Comparison of ENCODE assay signal across 11 cellular contexts in genomic region chr7:8387551-8388256, GRCh38. TPM values are rescaled to one million over a fixed set of nuclear protein-coding genes. Genes with fewer than 3 reads are reported as not detected.
DNase-seq lines count a peak whose midpoint lies in the region; ATAC-seq, FAIRE-seq and TF ChIP-seq lines count a peak whose summit lies in the region.
"Had no signal": no experiment of that assay in that cellular context is flagged by ENCODE, and none has a peak within 500 bp of the region (broad histone marks: within the 10 kb centered on the region; RNA-seq: fewer than 3 reads in every experiment).

No MANE protein-coding gene starts in this region.

- H3K27me3 ChIP-seq in GM12878 (replicated peaks in 1 of 2; ENCODE audit: control insufficient read depth in 2 of 2, insufficient read depth in 2 of 2, low read length in 1 of 2), result no peaks in the 10 kb centered on the region
- H3K27me3 ChIP-seq: sigmoid colon had no signal

- H3K9ac ChIP-seq in GM12878 (ENCODE audit: control insufficient read depth, insufficient read depth, low read length), result no peak overlapping the region; the same call in 1 of the 2 replicates

- H3K4me1 ChIP-seq in GM12878 (ENCODE audit: control insufficient read depth, insufficient read depth, low read length), result peaks cover 21% of the 10 kb centered on the region
- H3K4me1 ChIP-seq: sigmoid colon had no signal

- in situ Hi-C loops in GM12878 (cut with MboI), result no loop called here

- H3K27ac Mint-ChIP-seq in T-cell, result no peak overlapping the region
- no peak overlapping the region for H3K27ac Mint-ChIP-seq in activated CD4-positive, alpha-beta T cell treated with anti-CD3 and anti-CD28 coated beads, Interleukin-2, amount 10 ng/mL, durations not matched to agents 24 days and 14 days

- ATAC-seq in GM19468 (IDR thresholded peaks at IDR 0.05; ENCODE audit: extremely low read depth, unreplicated experiment), result peak; percentile 25
- ATAC-seq in HG03045 (IDR thresholded peaks at IDR 0.05; ENCODE audit: unreplicated experiment), result peak; percentile 38
- ATAC-seq in GM12878, result peak; percentile 75
- no peak for ATAC-seq in T-cell (replicated peaks in 1 of 4)

- peak overlapping the region; percentile 56; the same call in 1 of the 2 replicates for H2AFZ ChIP-seq in GM12878 (ENCODE audit: control insufficient read depth, low read depth, low read length)

- H3K79me2 ChIP-seq in GM12878 (ENCODE audit: control insufficient read depth, insufficient read depth, low read length), result no peaks in the 10 kb centered on the region

- peaks cover 13 to 27% of the 10 kb centered on the region in 2 donors for H3K27me3 Mint-ChIP-seq in T-cell
- H3K27me3 Mint-ChIP-seq in activated CD4-positive, alpha-beta T cell treated with anti-CD3 and anti-CD28 coated beads, Interleukin-2, amount 10 ng/mL, durations not matched to agents 24 days and 14 days, result peaks cover 2% of the 10 kb centered on the region

- H3K9me3 Mint-ChIP-seq in T-cell, result no peaks in the 10 kb centered on the region
- no peaks in the 10 kb centered on the region for H3K9me3 Mint-ChIP-seq in activated CD4-positive, alpha-beta T cell treated with anti-CD3 and anti-CD28 coated beads, Interleukin-2, amount 10 ng/mL, durations not matched to agents 24 days and 14 days

- intact Hi-C loops in GM12878 (cut with micrococcal nuclease; ENCODE audit: unreplicated experiment), result no loop called here
- intact Hi-C loops in activated CD4-positive, alpha-beta T cell treated with anti-CD3 and anti-CD28 coated beads, Interleukin-2, amount 10 ng/mL, durations not matched to agents 24 days and 14 days (cut with micrococcal nuclease), result no loop called here

- WGBS in GM12878 (ENCODE audit: insufficient coverage, insufficient replicate concordance, low lambda C conversion rate, missing lambda C conversion rate), result 57% methylated on average over 7 of the region's 7 CpGs

- no peak overlapping the region for H3K4me3 Mint-ChIP-seq in T-cell
- no peak overlapping the region for H3K4me3 Mint-ChIP-seq in activated CD4-positive, alpha-beta T cell treated with anti-CD3 and anti-CD28 coated beads, Interleukin-2, amount 10 ng/mL, durations not matched to agents 24 days and 14 days

- BruUV-seq in GM12878 (replicated peaks; lab: Mats Ljungman, UMichigan), result no TSS peak

- no peak for TF ChIP-seq RAD21 in GM12878 (IDR thresholded peaks at IDR 0.05; ENCODE audit: insufficient read depth, low read depth, low read length)

- no peak for TF ChIP-seq CTCF in GM12864 (IDR thresholded peaks at IDR 0.05; ENCODE audit: low read depth, low read length, missing control alignments)
- TF ChIP-seq CTCF in GM12878 (IDR thresholded peaks at IDR 0.05 in 2 of 3, conservative IDR thresholded peaks at IDR 0.05 in 1 of 3; ENCODE audit: control insufficient read depth in 2 of 3, extremely low read depth in 1 of 3, insufficient read depth in 1 of 3, low read depth in 3 of 3, low read length in 3 of 3), result no peak

- no peaks in the 10 kb centered on the region for H3K36me3 ChIP-seq in GM12878 (ENCODE audit: control insufficient read depth in 2 of 2, insufficient read depth in 2 of 2, low read length in 1 of 2)
- H3K36me3 ChIP-seq: sigmoid colon had no signal

- no peak overlapping the region for H3K4me3 ChIP-seq in GM12864 (ENCODE audit: low read depth, low read length)
- H3K4me3 ChIP-seq in GM12878, result 0 out of 2 replicates have a peak overlapping the region, but pooled peaks have one; percentile 11
- H3K4me3 ChIP-seq: sigmoid colon had no signal

- peak overlapping the region; percentile 69 for H3K4me2 ChIP-seq in GM12878 (ENCODE audit: control insufficient read depth, insufficient read depth)

- RAD21 ChIA-PET in GM12878 (lab: Charles Lee; ENCODE audit: unreplicated experiment), result no interaction called here

- H3K27ac ChIP-seq in GM12878 (ENCODE audit: control insufficient read depth, insufficient read depth), result peak overlapping the region; percentile 46; the same call in 1 of the 2 replicates
- H3K27ac ChIP-seq: sigmoid colon had no signal

- SMC1A ChIA-PET in GM12878 (lab: Charles Lee; ENCODE audit: uncharacterized antibody, unreplicated experiment), result interaction anchor here (1.4 to 1.8 kb wide), 2 partner anchors 9 to 28 kb away, joined by 3 to 5 read pairs; no protein-coding TSS in a partner anchor

- no peak for FAIRE-seq in GM12878 (lab: Jason Lieb, UNC)

- peak; percentile 15 for DNase-seq in GM12864 (ENCODE audit: low read depth)
- no peak for DNase-seq in GM12878 (ENCODE audit: low read depth, low spot score)
- DNase-seq in T-cell, result no peak
- no peak for DNase-seq in AML-193 (lab: John Stamatoyannopoulos, UW)
- DNase-seq in hepatic stellate cell (ENCODE audit: low spot score), result no peak
- DNase-seq in activated CD4-positive, alpha-beta T cell treated with anti-CD3 and anti-CD28 coated beads, Interleukin-2, amount 10 ng/mL, durations not matched to agents 24 days and 14 days, result no peak
- DNase-seq: sigmoid colon had no signal

- no peak for TF ChIP-seq EP300 in GM12878 (IDR thresholded peaks at IDR 0.05; ENCODE audit: borderline replicate concordance in 1 of 2, control insufficient read depth in 1 of 2, low read depth in 2 of 2, low read length in 2 of 2)

- H4K20me1 ChIP-seq in GM12878 (ENCODE audit: control insufficient read depth, insufficient read depth), result no peaks in the 10 kb centered on the region

- POLR2A ChIA-PET in GM12878 (lab: Charles Lee) (no interaction called here), T-cell (lab: Charles Lee) (no interaction called here)

- no peaks in the 10 kb centered on the region for H3K9me3 ChIP-seq in GM12878 (replicated peaks; ENCODE audit: control insufficient read depth, insufficient read depth, low read length)
- H3K9me3 ChIP-seq: sigmoid colon had no signal

- peaks cover 0 to 5% (median 0%) of the 10 kb centered on the region in 3 donors for H3K4me1 Mint-ChIP-seq in T-cell
- H3K4me1 Mint-ChIP-seq in activated CD4-positive, alpha-beta T cell treated with anti-CD3 and anti-CD28 coated beads, Interleukin-2, amount 10 ng/mL, durations not matched to agents 24 days and 14 days, result peaks cover 4% of the 10 kb centered on the region

- H3K36me3 Mint-ChIP-seq in T-cell, result no peaks in the 10 kb centered on the region
- H3K36me3 Mint-ChIP-seq in activated CD4-positive, alpha-beta T cell treated with anti-CD3 and anti-CD28 coated beads, Interleukin-2, amount 10 ng/mL, durations not matched to agents 24 days and 14 days (ENCODE audit: low read depth), result no peaks in the 10 kb centered on the region

- TF ChIP-seq POLR2A in GM12878 (IDR thresholded peaks at IDR 0.05; ENCODE audit: low read depth, low read length), result no peak

- CTCF ChIA-PET in GM12878 (lab: Yijun Ruan, JAX) (no interaction called here), T-cell (lab: Charles Lee) (no interaction called here)

TF ChIP-seq in GM12878, 131 proteins besides CTCF, POLR2A, EP300 and RAD21 (continues in another document):
- TF ChIP-seq POLR2AphosphoS5 (IDR thresholded peaks at IDR 0.05; ENCODE audit: low read length) (no peak), ATF3 (IDR thresholded peaks at IDR 0.05; ENCODE audit: borderline replicate concordance, extremely low read depth, low read depth, low read length) (no peak), PBX3 (IDR thresholded peaks at IDR 0.05; ENCODE audit: insufficient replicate concordance, low read depth, low read length) (peak; percentile 53), SUPT20H (IDR thresholded peaks at IDR 0.05; ENCODE audit: borderline replicate concordance, control insufficient read depth, low read depth, low read length) (no peak), FOXK2 (IDR thresholded peaks at IDR 0.05) (no peak), CHD2 (IDR thresholded peaks at IDR 0.05; ENCODE audit: borderline replicate concordance, low read depth, low read length) (no peak), ZNF384 (IDR thresholded peaks at IDR 0.05; ENCODE audit: borderline replicate concordance, low read depth, low read length) (no peak)

RNA-seq across cellular contexts. Expression of gene NXPH1, which starts 45.7 kb away (rescaled TPM):
- total RNA-seq in GM12878 (2013; cell fraction: nucleolus; rRNA removed), result 0.48 and 0.49 TPM in 2 replicates
- total RNA-seq in GM12878 (2014; rRNA removed), result not detected in 2 replicates
- not detected in 2 replicates for total RNA-seq in GM12878 (2014; rRNA removed; fragmentation: Illumina TruSeq; extraction: Trizol)
- total RNA-seq in GM12878 (2021), result not detected in 2 replicates
- not detected for polyA plus RNA-seq in GM12878 (2011; ENCODE audit: low read depth)
- polyA plus RNA-seq in GM12878 (2011; rRNA removed), result 0.34 and 0.50 TPM in 2 replicates
- 0.05 and 0.12 TPM in 2 replicates for polyA plus RNA-seq in GM12878 (2011; cell fraction: cytosol; rRNA removed)
- 0.22 and 0.48 TPM in 2 replicates for polyA plus RNA-seq in GM12878 (2011; cell fraction: nucleus; rRNA removed)
- polyA plus RNA-seq in GM12878 (2012), result not detected in 2 replicates
- polyA plus RNA-seq in GM12878 (2014; fragmentation: Illumina TruSeq; extraction: Trizol), result 0.06 TPM in 1 of 2 replicates, not detected in the other
- polyA plus RNA-seq in GM12878 (2014; fragmentation: Nextera tagmentation; extraction: Ambion mirVana), result not detected
- not detected in 2 replicates for polyA plus RNA-seq in GM12878 (2014; rRNA removed)
- polyA plus RNA-seq in GM12878 (2016; fragmentation: Nextera tagmentation; extraction: Ambion mirVana), result not detected
- polyA minus RNA-seq in GM12878 (2011; rRNA and poly(A)+ RNA removed), result 0.15 and 0.31 TPM in 2 replicates
- not detected in 2 replicates for polyA minus RNA-seq in GM12878 (2011; cell fraction: cytosol; rRNA and poly(A)+ RNA removed)
- polyA minus RNA-seq in GM12878 (2011; cell fraction: nucleus; rRNA and poly(A)+ RNA removed), result 0.67 TPM in 1 of 2 replicates, not detected in the other
- total RNA-seq in T-cell, result not detected
- total RNA-seq in activated CD4-positive, alpha-beta T cell treated with anti-CD3 and anti-CD28 coated beads, Interleukin-2, amount 10 ng/mL, durations not matched to agents 24 days and 14 days, result not detected in 2 replicates
- total RNA-seq: liver, sigmoid colon had no signal
- polyA plus RNA-seq: BJ, liver, sigmoid colon had no signal

Comparison
In these comparisons a context has a peak if more than half of its experiments do, and no peak if none do; other contexts are left out.
1. ATAC-seq: peak in GM19468 (single experiment), HG03045 (single experiment) and GM12878 (single experiment); none in T-cell (0 of 4).